ENCODE assay signal across 10 cellular contexts in genomic region chr16:75105306-75106061, GRCh38.
DNase-seq lines count a peak whose midpoint lies in the region; ATAC-seq and TF ChIP-seq lines count a peak whose summit lies in the region.
"Had no signal": no experiment of that assay in that cellular context is flagged by ENCODE, and none has a peak within 500 bp of the region (broad histone marks: within the 10 kb centered on the region; RNA-seq: fewer than 3 reads in every experiment).

No MANE protein-coding gene starts in this region.

- peak overlapping the region; percentile 25 for H3K27ac Mint-ChIP-seq in nephron progenitor cell

- peaks cover 33% of the 10 kb centered on the region for H3K36me3 ChIP-seq in NT2/D1 (ENCODE audit: insufficient read depth, insufficient read length, low read length)

- peaks cover 3% of the 10 kb centered on the region for H3K27me3 Mint-ChIP-seq in nephron progenitor cell (ENCODE audit: low read depth, poor library complexity)

- peaks cover 56% of the 10 kb centered on the region for H3K4me1 Mint-ChIP-seq in nephron progenitor cell

- DNase-seq in AML-193 (lab: John Stamatoyannopoulos, UW) = peak; percentile 72 to 76
- DNase-seq in NT2/D1 (ENCODE audit: low read depth, low spot score) = no peak
- peak; percentile 66 for DNase-seq in epidermal melanocyte (ENCODE audit: insufficient read length, low spot score)
- DNase-seq in nephron progenitor cell = no peak
- no peak for DNase-seq in NCI-H1092 (lab: John Stamatoyannopoulos, UW)
- no peak for DNase-seq in stimulated activated CD4-positive, alpha-beta T cell treated with anti-CD3 and anti-CD28 coated beads, Interleukin-4, amount 100 ng/mL, for 4 hours
- DNase-seq: NCI-H187 treated with DMSO at 0.1 percent for 48 hours had no signal

- no peaks in the 10 kb centered on the region for H3K9me3 ChIP-seq in NT2/D1 (ENCODE audit: insufficient read depth, low read length)

- peaks cover 20% of the 10 kb centered on the region for H3K4me1 ChIP-seq in NT2/D1 (ENCODE audit: insufficient read depth, insufficient read length)

- no peaks in the 10 kb centered on the region for H3K9me3 Mint-ChIP-seq in nephron progenitor cell

- no peak overlapping the region for H3K4me3 Mint-ChIP-seq in nephron progenitor cell

- peak overlapping the region; percentile 24 for H3K9ac ChIP-seq in NT2/D1 (ENCODE audit: insufficient read length, low read depth)

- no peak for ATAC-seq in GM21529 (IDR thresholded peaks at IDR 0.05; ENCODE audit: unreplicated experiment)
- ATAC-seq in GM18502 (IDR thresholded peaks at IDR 0.05; ENCODE audit: poor library complexity, unreplicated experiment) = no peak
- ATAC-seq: HCT116 had no signal

- H3K4me3 ChIP-seq in NT2/D1 (ENCODE audit: insufficient read length, low read depth) = no peak overlapping the region

- peaks cover 26% of the 10 kb centered on the region for H3K36me3 Mint-ChIP-seq in nephron progenitor cell (ENCODE audit: low read depth)

- H3K27me3 ChIP-seq in NT2/D1 (ENCODE audit: insufficient read depth, insufficient read length) = no peaks in the 10 kb centered on the region

- no peak for TF ChIP-seq CTCF in nephron progenitor cell (IDR thresholded peaks at IDR 0.05)

Comparison
In these comparisons a context has a peak if more than half of its experiments do, and no peak if none do; other contexts are left out.
1. DNase-seq: peak in AML-193 (2 of 2) and epidermal melanocyte (single experiment); none in NT2/D1 (single experiment), nephron progenitor cell (single experiment), NCI-H1092 (single experiment) and stimulated activated CD4-positive, alpha-beta T cell treated with anti-CD3 and anti-CD28 coated beads, Interleukin-4, amount 100 ng/mL, for 4 hours (0 of 2).